30 cellular contexts compared by ENCODE assay signal in the genomic region with DNA sequence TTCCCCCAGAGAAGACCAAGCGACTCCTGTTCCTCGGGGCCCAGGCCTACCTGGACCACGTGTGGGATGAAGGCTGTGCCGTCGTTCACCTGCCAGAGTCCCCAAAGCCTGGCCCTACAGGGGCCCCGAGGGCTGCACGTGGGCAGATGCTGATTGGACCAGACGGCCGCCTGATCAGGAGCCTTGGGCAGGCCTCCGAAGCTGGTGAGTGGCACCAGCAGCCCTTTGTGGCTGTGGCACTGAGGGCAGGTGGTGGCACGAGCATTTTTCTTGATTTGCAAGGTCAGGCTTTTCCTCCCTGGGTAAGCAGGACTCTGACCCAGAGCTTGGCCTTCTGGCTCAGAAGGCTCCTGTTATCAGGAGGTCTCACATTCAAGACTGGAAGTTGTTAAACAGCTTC. TPM values are rescaled to one million over a fixed set of nuclear protein-coding genes. Genes with fewer than 3 reads are reported as not detected.
DNase-seq lines count a peak whose midpoint lies in the region; ATAC-seq and TF ChIP-seq lines count a peak whose summit lies in the region.
"Had no signal": no experiment of that assay in that cellular context is flagged by ENCODE, and none has a peak within 500 bp of the region (broad histone marks: within the 10 kb centered on the region; RNA-seq: fewer than 3 reads in every experiment).

No MANE protein-coding gene starts in this region.

- no peaks in the 10 kb centered on the region for H3K9me3 ChIP-seq in right cardiac atrium (ENCODE audit: control insufficient read depth, low read length)
- no peaks in the 10 kb centered on the region for H3K9me3 ChIP-seq in left ventricle myocardium inferior (replicated peaks)
- no peaks in the 10 kb centered on the region for H3K9me3 ChIP-seq in KOPT-K1 (ENCODE audit: insufficient read depth, low read length, poor library complexity, severe bottlenecking)
- H3K9me3 ChIP-seq: Caco-2, sigmoid colon, upper lobe of left lung had no signal

- 85% methylated on average over 11 of the region's 11 CpGs for WGBS in right cardiac atrium

- H3K27me3 ChIP-seq in right cardiac atrium (ENCODE audit: control insufficient read depth, insufficient read depth) (no peaks in the 10 kb centered on the region), left ventricle myocardium inferior (ENCODE audit: low read depth) (no peaks in the 10 kb centered on the region)
- H3K27me3 ChIP-seq: BE2C, sigmoid colon, upper lobe of left lung had no signal

- H3K27ac ChIP-seq in right cardiac atrium (ENCODE audit: low read length) = no peak overlapping the region
- H3K27ac ChIP-seq in left ventricle myocardium inferior (replicated peaks) = no peak overlapping the region
- H3K27ac ChIP-seq in KOPT-K1 (ENCODE audit: low read depth, low read length, poor library complexity, severe bottlenecking) = peak overlapping the region; percentile 99
- H3K27ac ChIP-seq in substantia nigra (ENCODE audit: low read depth, low read length, poor library complexity, severe bottlenecking) = no peak overlapping the region
- H3K27ac ChIP-seq: parathyroid adenoma, sigmoid colon, SK-N-MC, upper lobe of left lung had no signal

- H3K4me1 Mint-ChIP-seq in central memory CD8-positive, alpha-beta T cell = peaks cover 30% of the 10 kb centered on the region
- peaks cover 30% of the 10 kb centered on the region for H3K4me1 Mint-ChIP-seq in stimulated activated effector memory CD8-positive, alpha-beta T cell treated with anti-CD3 and anti-CD28 coated beads, Interleukin-12 subunit alpha, Interleukin-12 subunit beta, amount 100 ng/mL, for 72 hours

- no peaks in the 10 kb centered on the region for H3K9me3 Mint-ChIP-seq in central memory CD8-positive, alpha-beta T cell
- H3K9me3 Mint-ChIP-seq in stimulated activated effector memory CD8-positive, alpha-beta T cell treated with anti-CD3 and anti-CD28 coated beads, Interleukin-12 subunit alpha, Interleukin-12 subunit beta, amount 100 ng/mL, for 72 hours = no peaks in the 10 kb centered on the region
- H3K9me3 Mint-ChIP-seq: activated B cell treated with CpG ODN at 0.5 μM for 24 hours; activated T-helper 2 cell treated with anti-CD3 and anti-CD28 coated beads, Interferon-gamma antibody, Interleukin-2, Interleukin-4, amounts not matched to agents 10 μg/mL and 5 μg/mL and 100 μg/mL, durations not matched to agents 14 hours and 24 hours and 36 hours; memory B cell had no signal

- ATAC-seq in right cardiac atrium (no peak), GM21619 (IDR thresholded peaks at IDR 0.05; ENCODE audit: unreplicated experiment) (no peak)
- ATAC-seq in central memory CD8-positive, alpha-beta T cell (replicated peaks; ENCODE audit: extremely low read depth, poor library complexity, severe bottlenecking) = no peak
- no peak for ATAC-seq in stimulated activated effector memory CD8-positive, alpha-beta T cell treated with anti-CD3 and anti-CD28 coated beads, Interleukin-12 subunit alpha, Interleukin-12 subunit beta, amount 100 ng/mL, for 72 hours
- ATAC-seq: esophagus mucosa, GM23338 had no signal

- H3K4me3 ChIP-seq in right cardiac atrium (ENCODE audit: low read length) (no peak overlapping the region), left ventricle myocardium inferior (no peak overlapping the region)
- H3K4me3 ChIP-seq: GM23338, sigmoid colon, SK-N-MC, upper lobe of left lung had no signal

- DNase-seq in right cardiac atrium = peak in 2 of 3 donors; percentile 43 to 49
- no peak for DNase-seq in left ventricle myocardium inferior
- no peak for DNase-seq in central memory CD8-positive, alpha-beta T cell (ENCODE audit: low spot score in 2 of 2)
- no peak for DNase-seq in stimulated activated effector memory CD8-positive, alpha-beta T cell treated with anti-CD3 and anti-CD28 coated beads, Interleukin-12 subunit alpha, Interleukin-12 subunit beta, amount 100 ng/mL, for 72 hours (ENCODE audit: low spot score in 2 of 2)
- no peak for DNase-seq in activated CD8-positive, alpha-beta memory T cell treated with anti-CD3 and anti-CD28 coated beads, Interleukin-2, amount 50 U/mL, for 48 hours
- no peak for DNase-seq in substantia nigra (lab: John Stamatoyannopoulos, UW)
- DNase-seq: activated B cell treated with CpG ODN at 0.5 μM for 24 hours; activated CD8-positive, alpha-beta memory T cell treated with anti-CD3 and anti-CD28 coated beads, Interleukin-2, amount 50 U/mL, for 4 hours; BE2C; Caco-2; caudate nucleus; endodermal cell; glutamatergic neuron; NCI-H1092 treated with DMSO at 0.1 percent for 48 hours; NCI-H1694 treated with DMSO at 0.1 percent for 48 hours; NCI-H446 treated with DMSO at 0.1 percent for 48 hours; OCI-M1; sigmoid colon; stimulated activated CD4-positive, alpha-beta T cell treated with anti-CD3 and anti-CD28 coated beads, Interleukin-4, amount 100 ng/mL, for 24 hours; T-helper 1 cell had no signal

- peaks cover 32% of the 10 kb centered on the region for H3K36me3 Mint-ChIP-seq in central memory CD8-positive, alpha-beta T cell (ENCODE audit: insufficient read depth)
- H3K36me3 Mint-ChIP-seq in stimulated activated effector memory CD8-positive, alpha-beta T cell treated with anti-CD3 and anti-CD28 coated beads, Interleukin-12 subunit alpha, Interleukin-12 subunit beta, amount 100 ng/mL, for 72 hours = peaks cover 67% of the 10 kb centered on the region

- H3K36me3 ChIP-seq in left ventricle myocardium inferior (peaks cover 50% of the 10 kb centered on the region), KOPT-K1 (ENCODE audit: insufficient read depth, low read length) (peaks cover 65% of the 10 kb centered on the region)

- H3K27me3 Mint-ChIP-seq in central memory CD8-positive, alpha-beta T cell = no peaks in the 10 kb centered on the region
- H3K27me3 Mint-ChIP-seq: activated B cell treated with CpG ODN at 0.5 μM for 24 hours, memory B cell had no signal

- intact Hi-C loops in right cardiac atrium (cut with DNase I) = loop anchor here in 1 of 4 donors (5.0 kb wide), 1 partner anchor 37 kb away; no protein-coding TSS in a partner anchor
- intact Hi-C loops in left ventricle myocardium inferior (cut with micrococcal nuclease) = no loop called here

- no peak overlapping the region for H3K4me3 Mint-ChIP-seq in central memory CD8-positive, alpha-beta T cell
- H3K4me3 Mint-ChIP-seq in stimulated activated effector memory CD8-positive, alpha-beta T cell treated with anti-CD3 and anti-CD28 coated beads, Interleukin-12 subunit alpha, Interleukin-12 subunit beta, amount 100 ng/mL, for 72 hours = no peak overlapping the region
- H3K4me3 Mint-ChIP-seq: memory B cell had no signal

- peak overlapping the region; percentile 55 for H3K27ac Mint-ChIP-seq in central memory CD8-positive, alpha-beta T cell (ENCODE audit: low read depth)
- H3K27ac Mint-ChIP-seq in stimulated activated effector memory CD8-positive, alpha-beta T cell treated with anti-CD3 and anti-CD28 coated beads, Interleukin-12 subunit alpha, Interleukin-12 subunit beta, amount 100 ng/mL, for 72 hours = peak overlapping the region; percentile 76
- H3K27ac Mint-ChIP-seq: activated B cell treated with CpG ODN at 0.5 μM for 24 hours, GM23338, memory B cell had no signal

- peaks cover 2% of the 10 kb centered on the region for H3K4me1 ChIP-seq in right cardiac atrium (ENCODE audit: control insufficient read depth, insufficient read depth, low read length)
- peaks cover 35% of the 10 kb centered on the region for H3K4me1 ChIP-seq in left ventricle myocardium inferior
- H3K4me1 ChIP-seq: BE2C had no signal

- TF ChIP-seq CTCF in left ventricle myocardium inferior (IDR thresholded peaks at IDR 0.05; ENCODE audit: borderline replicate concordance) = no peak

RNA-seq across cellular contexts. Expression of a gene that starts 2.7 kb away (rescaled TPM):
- total RNA-seq in right cardiac atrium = 10 to 100 TPM; 74.6 to 88.5 (median 85.1) TPM
- 201 TPM for polyA plus RNA-seq in right cardiac atrium
- 55.6 TPM for total RNA-seq in left ventricle myocardium inferior

RNA-seq across cellular contexts. Expression of a gene that starts 31.6 kb away (rescaled TPM):
- 100 to 1,000 TPM; 156 to 212 (median 188) TPM for total RNA-seq in right cardiac atrium
- polyA plus RNA-seq in right cardiac atrium = 217 TPM
- 218 TPM for total RNA-seq in left ventricle myocardium inferior

RNA-seq across cellular contexts. Expression of a gene that starts 39.9 kb away (rescaled TPM):
- total RNA-seq in right cardiac atrium (100 to 1,000 TPM; 120 to 154 (median 126) TPM), left ventricle myocardium inferior (144 TPM)
- polyA plus RNA-seq in right cardiac atrium = 101 TPM

RNA-seq across cellular contexts. Expression of a gene that starts 45.3 kb away (rescaled TPM):
- total RNA-seq in right cardiac atrium (1 to 10 TPM; 6.0 to 7.7 (median 6.6) TPM), left ventricle myocardium inferior (5.7 TPM)
- 5.3 TPM for polyA plus RNA-seq in right cardiac atrium
- polyA plus RNA-seq: neural cell had no signal

Comparison
In these comparisons a context has a peak if more than half of its experiments do, and no peak if none do; other contexts are left out.
1. DNase-seq: peak in right cardiac atrium (2 of 3); none in left ventricle myocardium inferior (single experiment), central memory CD8-positive, alpha-beta T cell (0 of 2), stimulated activated effector memory CD8-positive, alpha-beta T cell treated with anti-CD3 and anti-CD28 coated beads, Interleukin-12 subunit alpha, Interleukin-12 subunit beta, amount 100 ng/mL, for 72 hours (0 of 2), activated CD8-positive, alpha-beta memory T cell treated with anti-CD3 and anti-CD28 coated beads, Interleukin-2, amount 50 U/mL, for 48 hours (single experiment) and substantia nigra (0 of 49).